In genomic region chr2:52117299-52117698, GRCh38 we compare ENCODE assay signal across 19 cellular contexts.
DNase-seq lines count a peak whose midpoint lies in the region; TF ChIP-seq lines count a peak whose summit lies in the region.
"Had no signal": no experiment of that assay in that cellular context is flagged by ENCODE, and none has a peak within 500 bp of the region (broad histone marks: within the 10 kb centered on the region; RNA-seq: fewer than 3 reads in every experiment).

No MANE protein-coding gene starts in this region.

- no peak for TF ChIP-seq CTCF in fibroblast of the aortic adventitia (IDR thresholded peaks at IDR 0.05; ENCODE audit: insufficient read depth, low read length)

- no peak overlapping the region for H3K4me3 Mint-ChIP-seq in activated CD4-positive, alpha-beta memory T cell treated with anti-CD3 and anti-CD28 coated beads for 36 hours
- H3K4me3 Mint-ChIP-seq: type B pancreatic cell had no signal

- H3K4me1 Mint-ChIP-seq in activated CD4-positive, alpha-beta memory T cell treated with anti-CD3 and anti-CD28 coated beads for 36 hours (ENCODE audit: low read depth): no peaks in the 10 kb centered on the region

- H3K4me3 ChIP-seq in fibroblast of the aortic adventitia (ENCODE audit: low read depth, low read length): no peak overlapping the region
- H3K4me3 ChIP-seq: esophagus squamous epithelium, left lung had no signal

- DNase-seq in SIG-M5 treated with dmso at 0.1 percent for 504 hours (lab: John Stamatoyannopoulos, UW; ENCODE audit: unreplicated experiment) (peak; percentile 30), SIG-M5 (lab: John Stamatoyannopoulos, UW) (no peak), amniotic epithelial cell (ENCODE audit: low read depth) (peak; percentile 65), fibroblast of the aortic adventitia (ENCODE audit: low read depth) (peak; percentile 58), NCI-H524 treated with DMSO at 0.1 percent for 48 hours (lab: John Stamatoyannopoulos, UW) (no peak), NCI-H1417 (lab: John Stamatoyannopoulos, UW) (no peak)
- DNase-seq in activated CD4-positive, alpha-beta memory T cell treated with anti-CD3 and anti-CD28 coated beads for 36 hours: no peak
- no peak for DNase-seq in effector CD8-positive, alpha-beta T cell (lab: John Stamatoyannopoulos, UW)
- DNase-seq: activated gamma-delta T cell treated with Interleukin-2 at 50 U/mL for 16 hours; dermis blood vessel endothelial cell; DMS79; esophagus squamous epithelium; left lung; NCI-H1048; NCI-H748 treated with DMSO at 0.1 percent for 48 hours; stimulated activated CD4-positive, alpha-beta T cell treated with anti-CD3 and anti-CD28 coated beads, Interleukin-12 subunit alpha, Interleukin-12 subunit beta, amount 100 ng/mL, for 4 hours; stimulated activated naive CD4-positive, alpha-beta T cell treated with Interleukin-2 at 50 U/mL for 16 hours; T-helper 2 cell had no signal

- POLR2A ChIA-PET in activated CD4-positive, alpha-beta memory T cell treated with anti-CD3 and anti-CD28 coated beads for 36 hours (lab: Charles Lee): no interaction called here

- H3K36me3 Mint-ChIP-seq in activated CD4-positive, alpha-beta memory T cell treated with anti-CD3 and anti-CD28 coated beads for 36 hours: no peaks in the 10 kb centered on the region
- H3K36me3 Mint-ChIP-seq: type B pancreatic cell had no signal

- CTCF ChIA-PET in activated CD4-positive, alpha-beta memory T cell treated with anti-CD3 and anti-CD28 coated beads for 36 hours (lab: Charles Lee): no interaction called here

- H3K27me3 Mint-ChIP-seq in activated CD4-positive, alpha-beta memory T cell treated with anti-CD3 and anti-CD28 coated beads for 36 hours: no peaks in the 10 kb centered on the region
- H3K27me3 Mint-ChIP-seq: type B pancreatic cell had no signal

- H3K27ac Mint-ChIP-seq in activated CD4-positive, alpha-beta memory T cell treated with anti-CD3 and anti-CD28 coated beads for 36 hours: no peak overlapping the region
- H3K27ac Mint-ChIP-seq: type B pancreatic cell had no signal

- peaks cover 5% of the 10 kb centered on the region for H3K9me3 Mint-ChIP-seq in activated CD4-positive, alpha-beta memory T cell treated with anti-CD3 and anti-CD28 coated beads for 36 hours
- H3K9me3 Mint-ChIP-seq: type B pancreatic cell had no signal

- intact Hi-C loops in activated CD4-positive, alpha-beta memory T cell treated with anti-CD3 and anti-CD28 coated beads for 36 hours (cut with micrococcal nuclease): no loop called here

Comparison
In these comparisons a context has a peak if more than half of its experiments do, and no peak if none do; other contexts are left out.
1. DNase-seq: peak in SIG-M5 treated with dmso at 0.1 percent for 504 hours (single experiment), amniotic epithelial cell (single experiment) and fibroblast of the aortic adventitia (single experiment); none in SIG-M5 (single experiment), NCI-H524 treated with DMSO at 0.1 percent for 48 hours (single experiment), NCI-H1417 (0 of 3), activated CD4-positive, alpha-beta memory T cell treated with anti-CD3 and anti-CD28 coated beads for 36 hours (single experiment) and effector CD8-positive, alpha-beta T cell (single experiment).